In genomic region chr17:43723697-43724359, GRCh38 we compare ENCODE assay signal across 10 cellular contexts.
DNase-seq lines count a peak whose midpoint lies in the region; ATAC-seq and TF ChIP-seq lines count a peak whose summit lies in the region.
"Had no signal": no experiment of that assay in that cellular context is flagged by ENCODE, and none has a peak within 500 bp of the region (broad histone marks: within the 10 kb centered on the region; RNA-seq: fewer than 3 reads in every experiment).

No MANE protein-coding gene starts in this region.

- DNase-seq in AG08396 (ENCODE audit: low spot score) (peak; percentile 79), HuH-7 (ENCODE audit: low spot score) (peak; percentile 77), astrocyte of the hippocampus (ENCODE audit: low read depth, low spot score) (peak; percentile 71), kidney glomerular epithelial cell (lab: John Stamatoyannopoulos, UW) (peak; percentile 40), erythroblast (lab: John Stamatoyannopoulos, UW) (no peak), NCI-H748 treated with DMSO at 0.1 percent for 48 hours (lab: John Stamatoyannopoulos, UW) (no peak)
- DNase-seq: activated B cell treated with CpG ODN at 0.5 μM for 24 hours; activated effector memory CD4-positive, alpha-beta T cell treated with Interleukin-2 at 50 U/mL for 16 hours had no signal

- no peak for TF ChIP-seq POLR2A in erythroblast (IDR thresholded peaks at IDR 0.05; ENCODE audit: low read length)

- ATAC-seq in HG02623 (IDR thresholded peaks at IDR 0.05; ENCODE audit: unreplicated experiment), result no peak
- ATAC-seq in HG02588 (IDR thresholded peaks at IDR 0.05; ENCODE audit: unreplicated experiment), result no peak

Comparison
In these comparisons a context has a peak if more than half of its experiments do, and no peak if none do; other contexts are left out.
1. DNase-seq: peak in AG08396 (single experiment), HuH-7 (single experiment), astrocyte of the hippocampus (single experiment) and kidney glomerular epithelial cell (single experiment); none in erythroblast (0 of 2) and NCI-H748 treated with DMSO at 0.1 percent for 48 hours (single experiment).